In genomic region chr9:135681161-135681560, GRCh38 we compare ENCODE assay signal across 44 cellular contexts. TPM values are rescaled to one million over a fixed set of nuclear protein-coding genes. Genes with fewer than 3 reads are reported as not detected.
"Had no signal": no experiment of that assay in that cellular context is flagged by ENCODE, and none has a peak within 500 bp of the region (broad histone marks: within the 10 kb centered on the region; RNA-seq: fewer than 3 reads in every experiment).

No MANE protein-coding gene starts in this region.

- H3K36me3 Mint-ChIP-seq: activated naive CD4-positive, alpha-beta T cell treated with anti-CD3 and anti-CD28 coated beads, Interleukin-2, amount 10 ng/mL, durations not matched to agents 7 days and 5 days; activated naive CD4-positive, alpha-beta T cell treated with anti-CD3 and anti-CD28 coated beads, Interleukin-2, amount 50 U/mL, for 24 hours; activated naive CD4-positive, alpha-beta T cell treated with anti-CD3 and anti-CD28 coated beads, Interleukin-2, amount 50 U/mL, for 72 hours; activated naive CD8-positive, alpha-beta T cell; activated naive CD8-positive, alpha-beta T cell treated with anti-CD3 and anti-CD28 coated beads for 36 hours; activated naive CD8-positive, alpha-beta T cell treated with anti-CD3 and anti-CD28 coated beads, Interleukin-2, amount 10 ng/mL, durations not matched to agents 7 days and 5 days; brain had no signal

- FAIRE-seq: astrocyte had no signal

- H3K36me3 ChIP-seq: adrenal gland, ascending aorta, brain microvascular endothelial cell, breast epithelium, cardiac muscle cell had no signal

- DNase-seq: activated effector memory CD4-positive, alpha-beta T cell treated with anti-CD3 and anti-CD28 coated beads, Interleukin-2, amount 50 U/mL, for 16 hours; activated effector memory CD4-positive, alpha-beta T cell treated with Interleukin-2 at 50 U/mL for 16 hours; activated gamma-delta T cell; activated gamma-delta T cell treated with Interleukin-2 at 50 U/mL for 16 hours; activated naive CD4-positive, alpha-beta T cell; activated naive CD4-positive, alpha-beta T cell treated with anti-CD3 and anti-CD28 coated beads for 36 hours; activated naive CD4-positive, alpha-beta T cell treated with anti-CD3 and anti-CD28 coated beads, Interleukin-2, amount 10 ng/mL, durations not matched to agents 7 days and 5 days; activated naive CD4-positive, alpha-beta T cell treated with anti-CD3 and anti-CD28 coated beads, Interleukin-2, amount 50 U/mL, for 16 hours; activated naive CD4-positive, alpha-beta T cell treated with Interleukin-2 at 50 U/mL for 16 hours; activated naive CD8-positive, alpha-beta T cell treated with anti-CD3 and anti-CD28 coated beads for 36 hours; activated naive CD8-positive, alpha-beta T cell treated with anti-CD3 and anti-CD28 coated beads, Interleukin-2, amount 10 ng/mL, durations not matched to agents 7 days and 5 days; activated naive CD8-positive, alpha-beta T cell treated with anti-CD3 and anti-CD28 coated beads, Interleukin-2, amount 50 U/mL, for 24 hours; activated T-cell treated with anti-CD3 and anti-CD28 coated beads, Interleukin-2, amount 50 U/mL, for 1 hour; activated T-cell treated with anti-CD3 and anti-CD28 coated beads, Interleukin-2, amount 50 U/mL, for 24 hours; activated T-cell treated with anti-CD3 and anti-CD28 coated beads, Interleukin-2, amount 50 U/mL, for 4 hours; activated T-cell treated with anti-CD3 and anti-CD28 coated beads, Interleukin-2, amount 50 U/mL, for 48 hours; activated T-cell treated with anti-CD3 and anti-CD28 coated beads, Interleukin-2, amount 50 U/mL, for 72 hours; adrenal gland; amniotic stem cell; amygdala; anterior cingulate cortex; aorta; body of pancreas; brain microvascular endothelial cell; caudate nucleus; central memory CD4-positive, alpha-beta T cell; cerebellar nuclear complex had no signal

- H3K27me3 ChIP-seq: ascending aorta, brain microvascular endothelial cell, cardiac muscle cell had no signal

- H3K9me3 Mint-ChIP-seq: activated naive CD4-positive, alpha-beta T cell treated with anti-CD3 and anti-CD28 coated beads for 36 hours; activated naive CD4-positive, alpha-beta T cell treated with anti-CD3 and anti-CD28 coated beads, Interleukin-2, amount 10 ng/mL, durations not matched to agents 7 days and 5 days; activated naive CD4-positive, alpha-beta T cell treated with anti-CD3 and anti-CD28 coated beads, Interleukin-2, amount 50 U/mL, for 24 hours; activated naive CD4-positive, alpha-beta T cell treated with anti-CD3 and anti-CD28 coated beads, Interleukin-2, amount 50 U/mL, for 72 hours; activated naive CD8-positive, alpha-beta T cell treated with anti-CD3 and anti-CD28 coated beads for 36 hours; activated naive CD8-positive, alpha-beta T cell treated with anti-CD3 and anti-CD28 coated beads, Interleukin-2, amount 10 ng/mL, durations not matched to agents 7 days and 5 days; activated naive CD8-positive, alpha-beta T cell treated with anti-CD3 and anti-CD28 coated beads, Interleukin-2, amount 50 U/mL, for 24 hours; activated T-cell treated with anti-CD3 and anti-CD28 coated beads, Interleukin-2, amount 50 U/mL, for 24 hours; activated T-cell treated with anti-CD3 and anti-CD28 coated beads, Interleukin-2, amount 50 U/mL, for 4 hours; activated T-cell treated with anti-CD3 and anti-CD28 coated beads, Interleukin-2, amount 50 U/mL, for 72 hours; activated T-helper 1 cell treated with anti-CD3 and anti-CD28 coated beads, Interleukin-12 subunit alpha, Interleukin-12 subunit beta, Interleukin-2, Interleukin-4 antibody, amounts not matched to agents 30 ng/mL and 10 ng/mL and 1 ng/mL, durations not matched to agents 14 hours and 24 hours and 36 hours; activated T-helper 17 cell treated with anti-CD3 and anti-CD28 coated beads, Interleukin-2, amount 50 U/mL, for 72 hours; activated T-helper 2 cell treated with anti-CD3 and anti-CD28 coated beads, Interferon-gamma antibody, Interleukin-2, Interleukin-4, amounts not matched to agents 10 μg/mL and 5 μg/mL and 100 μg/mL, durations not matched to agents 14 hours and 24 hours and 36 hours; central memory CD8-positive, alpha-beta T cell had no signal

- H3K27ac Mint-ChIP-seq: activated naive CD4-positive, alpha-beta T cell treated with anti-CD3 and anti-CD28 coated beads for 36 hours; activated naive CD4-positive, alpha-beta T cell treated with anti-CD3 and anti-CD28 coated beads, Interleukin-2, amount 10 ng/mL, durations not matched to agents 7 days and 5 days; activated naive CD4-positive, alpha-beta T cell treated with anti-CD3 and anti-CD28 coated beads, Interleukin-2, amount 50 U/mL, for 24 hours; activated naive CD4-positive, alpha-beta T cell treated with anti-CD3 and anti-CD28 coated beads, Interleukin-2, amount 50 U/mL, for 72 hours; activated naive CD8-positive, alpha-beta T cell; activated naive CD8-positive, alpha-beta T cell treated with anti-CD3 and anti-CD28 coated beads, Interleukin-2, amount 10 ng/mL, durations not matched to agents 7 days and 5 days; activated naive CD8-positive, alpha-beta T cell treated with anti-CD3 and anti-CD28 coated beads, Interleukin-2, amount 50 U/mL, for 24 hours; activated T-cell treated with anti-CD3 and anti-CD28 coated beads, Interleukin-2, amount 50 U/mL, for 24 hours; activated T-cell treated with anti-CD3 and anti-CD28 coated beads, Interleukin-2, amount 50 U/mL, for 72 hours; activated T-helper 1 cell treated with anti-CD3 and anti-CD28 coated beads, Interleukin-12 subunit alpha, Interleukin-12 subunit beta, Interleukin-2, Interleukin-4 antibody, amounts not matched to agents 30 ng/mL and 10 ng/mL and 1 ng/mL, durations not matched to agents 14 hours and 24 hours and 36 hours; activated T-helper 17 cell treated with anti-CD3 and anti-CD28 coated beads, Interleukin-2, amount 50 U/mL, for 72 hours; activated T-helper 2 cell treated with anti-CD3 and anti-CD28 coated beads, Interferon-gamma antibody, Interleukin-2, Interleukin-4, amounts not matched to agents 10 μg/mL and 5 μg/mL and 100 μg/mL, durations not matched to agents 14 hours and 24 hours and 36 hours; brain had no signal

- H3K9me3 ChIP-seq: adrenal gland, ascending aorta, body of pancreas, breast epithelium had no signal

- H3K4me3 Mint-ChIP-seq: activated naive CD4-positive, alpha-beta T cell treated with anti-CD3 and anti-CD28 coated beads for 36 hours; activated naive CD4-positive, alpha-beta T cell treated with anti-CD3 and anti-CD28 coated beads, Interleukin-2, amount 10 ng/mL, durations not matched to agents 7 days and 5 days; activated naive CD4-positive, alpha-beta T cell treated with anti-CD3 and anti-CD28 coated beads, Interleukin-2, amount 50 U/mL, for 24 hours; activated naive CD8-positive, alpha-beta T cell; activated naive CD8-positive, alpha-beta T cell treated with anti-CD3 and anti-CD28 coated beads for 36 hours; activated naive CD8-positive, alpha-beta T cell treated with anti-CD3 and anti-CD28 coated beads, Interleukin-2, amount 10 ng/mL, durations not matched to agents 7 days and 5 days; activated naive CD8-positive, alpha-beta T cell treated with anti-CD3 and anti-CD28 coated beads, Interleukin-2, amount 50 U/mL, for 24 hours; activated T-cell treated with anti-CD3 and anti-CD28 coated beads, Interleukin-2, amount 50 U/mL, for 24 hours; activated T-cell treated with anti-CD3 and anti-CD28 coated beads, Interleukin-2, amount 50 U/mL, for 4 hours; activated T-cell treated with anti-CD3 and anti-CD28 coated beads, Interleukin-2, amount 50 U/mL, for 72 hours; activated T-helper 1 cell treated with anti-CD3 and anti-CD28 coated beads, Interleukin-12 subunit alpha, Interleukin-12 subunit beta, Interleukin-2, Interleukin-4 antibody, amounts not matched to agents 30 ng/mL and 10 ng/mL and 1 ng/mL, durations not matched to agents 14 hours and 24 hours and 36 hours; activated T-helper 17 cell treated with anti-CD3 and anti-CD28 coated beads, Interleukin-2, amount 50 U/mL, for 72 hours; brain; central memory CD8-positive, alpha-beta T cell had no signal

- H3K4me3 ChIP-seq: adrenal gland, ascending aorta, body of pancreas, breast epithelium, cardiac muscle cell had no signal

- H3K27ac ChIP-seq: adrenal gland, ascending aorta, body of pancreas, brain microvascular endothelial cell, breast epithelium, cardiac muscle cell had no signal

- H3K4me1 Mint-ChIP-seq: activated naive CD4-positive, alpha-beta T cell treated with anti-CD3 and anti-CD28 coated beads, Interleukin-2, amount 10 ng/mL, durations not matched to agents 7 days and 5 days; activated naive CD4-positive, alpha-beta T cell treated with anti-CD3 and anti-CD28 coated beads, Interleukin-2, amount 50 U/mL, for 24 hours; activated naive CD8-positive, alpha-beta T cell treated with anti-CD3 and anti-CD28 coated beads for 36 hours; activated naive CD8-positive, alpha-beta T cell treated with anti-CD3 and anti-CD28 coated beads, Interleukin-2, amount 10 ng/mL, durations not matched to agents 7 days and 5 days; activated naive CD8-positive, alpha-beta T cell treated with anti-CD3 and anti-CD28 coated beads, Interleukin-2, amount 50 U/mL, for 24 hours; activated T-helper 17 cell treated with anti-CD3 and anti-CD28 coated beads, Interleukin-2, amount 50 U/mL, for 72 hours; brain; central memory CD8-positive, alpha-beta T cell had no signal

- H3K27me3 Mint-ChIP-seq: activated naive CD4-positive, alpha-beta T cell treated with anti-CD3 and anti-CD28 coated beads, Interleukin-2, amount 10 ng/mL, durations not matched to agents 7 days and 5 days; activated naive CD4-positive, alpha-beta T cell treated with anti-CD3 and anti-CD28 coated beads, Interleukin-2, amount 50 U/mL, for 24 hours; activated naive CD8-positive, alpha-beta T cell treated with anti-CD3 and anti-CD28 coated beads, Interleukin-2, amount 10 ng/mL, durations not matched to agents 7 days and 5 days; activated naive CD8-positive, alpha-beta T cell treated with anti-CD3 and anti-CD28 coated beads, Interleukin-2, amount 50 U/mL, for 24 hours had no signal

- ATAC-seq: activated naive CD4-positive, alpha-beta T cell treated with anti-CD3 and anti-CD28 coated beads, Interleukin-2, amount 50 U/mL, for 72 hours; activated naive CD8-positive, alpha-beta T cell treated with anti-CD3 and anti-CD28 coated beads, Interleukin-2, amount 50 U/mL, for 24 hours; activated T-cell treated with anti-CD3 and anti-CD28 coated beads, Interleukin-2, amount 50 U/mL, for 4 hours; activated T-cell treated with anti-CD3 and anti-CD28 coated beads, Interleukin-2, amount 50 U/mL, for 72 hours; activated T-helper 17 cell treated with anti-CD3 and anti-CD28 coated beads, Interleukin-2, amount 50 U/mL, for 72 hours; body of pancreas had no signal

- H3K4me1 ChIP-seq: adrenal gland, ascending aorta, body of pancreas, breast epithelium had no signal

RNA-seq across cellular contexts. Expression of gene LCN9, which starts 18.1 kb away (rescaled TPM):
- total RNA-seq: activated naive CD4-positive, alpha-beta T cell treated with anti-CD3 and anti-CD28 coated beads for 36 hours; activated naive CD4-positive, alpha-beta T cell treated with anti-CD3 and anti-CD28 coated beads, Interleukin-2, amount 50 U/mL, for 72 hours; activated naive CD8-positive, alpha-beta T cell treated with anti-CD3 and anti-CD28 coated beads for 36 hours; activated naive CD8-positive, alpha-beta T cell treated with anti-CD3 and anti-CD28 coated beads, Interleukin-2, amount 10 ng/mL, durations not matched to agents 7 days and 5 days; activated T-cell treated with anti-CD3 and anti-CD28 coated beads, Interleukin-2, amount 50 U/mL, for 4 hours; activated T-cell treated with anti-CD3 and anti-CD28 coated beads, Interleukin-2, amount 50 U/mL, for 72 hours; activated T-helper 1 cell treated with anti-CD3 and anti-CD28 coated beads, Interleukin-12 subunit alpha, Interleukin-12 subunit beta, Interleukin-2, Interleukin-4 antibody, amounts not matched to agents 30 ng/mL and 10 ng/mL and 1 ng/mL, durations not matched to agents 14 hours and 24 hours and 36 hours; activated T-helper 17 cell treated with anti-CD3 and anti-CD28 coated beads, Interleukin-2, amount 50 U/mL, for 72 hours; activated T-helper 2 cell treated with anti-CD3 and anti-CD28 coated beads, Interferon-gamma antibody, Interleukin-2, Interleukin-4, amounts not matched to agents 10 μg/mL and 5 μg/mL and 100 μg/mL, durations not matched to agents 14 hours and 24 hours and 36 hours; adrenal gland; aorta; ascending aorta; body of pancreas; bronchial epithelial cell; cardiac muscle cell; cardiac septum; cerebellum had no signal
- polyA plus RNA-seq: adrenal gland, aorta had no signal

RNA-seq across cellular contexts. Expression of gene SOHLH1, which starts 18.1 kb away (rescaled TPM):
- total RNA-seq: activated naive CD4-positive, alpha-beta T cell treated with anti-CD3 and anti-CD28 coated beads for 36 hours; activated naive CD4-positive, alpha-beta T cell treated with anti-CD3 and anti-CD28 coated beads, Interleukin-2, amount 50 U/mL, for 72 hours; activated naive CD8-positive, alpha-beta T cell treated with anti-CD3 and anti-CD28 coated beads for 36 hours; activated naive CD8-positive, alpha-beta T cell treated with anti-CD3 and anti-CD28 coated beads, Interleukin-2, amount 10 ng/mL, durations not matched to agents 7 days and 5 days; activated T-cell treated with anti-CD3 and anti-CD28 coated beads, Interleukin-2, amount 50 U/mL, for 4 hours; activated T-cell treated with anti-CD3 and anti-CD28 coated beads, Interleukin-2, amount 50 U/mL, for 72 hours; activated T-helper 1 cell treated with anti-CD3 and anti-CD28 coated beads, Interleukin-12 subunit alpha, Interleukin-12 subunit beta, Interleukin-2, Interleukin-4 antibody, amounts not matched to agents 30 ng/mL and 10 ng/mL and 1 ng/mL, durations not matched to agents 14 hours and 24 hours and 36 hours; activated T-helper 17 cell treated with anti-CD3 and anti-CD28 coated beads, Interleukin-2, amount 50 U/mL, for 72 hours; activated T-helper 2 cell treated with anti-CD3 and anti-CD28 coated beads, Interferon-gamma antibody, Interleukin-2, Interleukin-4, amounts not matched to agents 10 μg/mL and 5 μg/mL and 100 μg/mL, durations not matched to agents 14 hours and 24 hours and 36 hours; adrenal gland; aorta; ascending aorta; astrocyte; body of pancreas; breast epithelium; bronchial epithelial cell; cardiac muscle cell; cardiac septum; cerebellum; chondrocyte had no signal
- polyA plus RNA-seq: adipose tissue, adrenal gland, aorta, cardiac muscle cell had no signal

RNA-seq across cellular contexts. Expression of gene KCNT1, which starts 20.8 kb away (rescaled TPM):
- total RNA-seq: activated naive CD4-positive, alpha-beta T cell treated with anti-CD3 and anti-CD28 coated beads for 36 hours; activated naive CD4-positive, alpha-beta T cell treated with anti-CD3 and anti-CD28 coated beads, Interleukin-2, amount 50 U/mL, for 72 hours; activated naive CD8-positive, alpha-beta T cell treated with anti-CD3 and anti-CD28 coated beads for 36 hours; activated naive CD8-positive, alpha-beta T cell treated with anti-CD3 and anti-CD28 coated beads, Interleukin-2, amount 10 ng/mL, durations not matched to agents 7 days and 5 days; activated T-cell treated with anti-CD3 and anti-CD28 coated beads, Interleukin-2, amount 50 U/mL, for 72 hours; activated T-helper 1 cell treated with anti-CD3 and anti-CD28 coated beads, Interleukin-12 subunit alpha, Interleukin-12 subunit beta, Interleukin-2, Interleukin-4 antibody, amounts not matched to agents 30 ng/mL and 10 ng/mL and 1 ng/mL, durations not matched to agents 14 hours and 24 hours and 36 hours; activated T-helper 17 cell treated with anti-CD3 and anti-CD28 coated beads, Interleukin-2, amount 50 U/mL, for 72 hours; activated T-helper 2 cell treated with anti-CD3 and anti-CD28 coated beads, Interferon-gamma antibody, Interleukin-2, Interleukin-4, amounts not matched to agents 10 μg/mL and 5 μg/mL and 100 μg/mL, durations not matched to agents 14 hours and 24 hours and 36 hours; ascending aorta; astrocyte; breast epithelium; bronchial epithelial cell; chondrocyte had no signal
- polyA plus RNA-seq: aorta had no signal

RNA-seq across cellular contexts. Expression of gene GLT6D1, which starts 41.8 kb away (rescaled TPM):
- total RNA-seq: activated naive CD4-positive, alpha-beta T cell treated with anti-CD3 and anti-CD28 coated beads for 36 hours; activated naive CD4-positive, alpha-beta T cell treated with anti-CD3 and anti-CD28 coated beads, Interleukin-2, amount 50 U/mL, for 72 hours; activated naive CD8-positive, alpha-beta T cell treated with anti-CD3 and anti-CD28 coated beads for 36 hours; activated naive CD8-positive, alpha-beta T cell treated with anti-CD3 and anti-CD28 coated beads, Interleukin-2, amount 10 ng/mL, durations not matched to agents 7 days and 5 days; activated T-cell treated with anti-CD3 and anti-CD28 coated beads, Interleukin-2, amount 50 U/mL, for 4 hours; activated T-cell treated with anti-CD3 and anti-CD28 coated beads, Interleukin-2, amount 50 U/mL, for 72 hours; activated T-helper 1 cell treated with anti-CD3 and anti-CD28 coated beads, Interleukin-12 subunit alpha, Interleukin-12 subunit beta, Interleukin-2, Interleukin-4 antibody, amounts not matched to agents 30 ng/mL and 10 ng/mL and 1 ng/mL, durations not matched to agents 14 hours and 24 hours and 36 hours; activated T-helper 17 cell treated with anti-CD3 and anti-CD28 coated beads, Interleukin-2, amount 50 U/mL, for 72 hours; activated T-helper 2 cell treated with anti-CD3 and anti-CD28 coated beads, Interferon-gamma antibody, Interleukin-2, Interleukin-4, amounts not matched to agents 10 μg/mL and 5 μg/mL and 100 μg/mL, durations not matched to agents 14 hours and 24 hours and 36 hours; adrenal gland; aorta; ascending aorta; astrocyte; body of pancreas; breast epithelium; bronchial epithelial cell; cardiac muscle cell; cardiac septum; cerebellum; chondrocyte had no signal
- polyA plus RNA-seq: adipose tissue, adrenal gland, aorta, cardiac muscle cell had no signal
